1 cellular context compared by ENCODE assay signal in genomic region chr7:92108821-92109220, GRCh38.
TF ChIP-seq lines count a peak whose summit lies in the region.

No MANE protein-coding gene starts in this region.

TF ChIP-seq in K562, 482 proteins besides CTCF, POLR2A, EP300 and RAD21 (continued from another document):
- TF ChIP-seq, protein P1, sequence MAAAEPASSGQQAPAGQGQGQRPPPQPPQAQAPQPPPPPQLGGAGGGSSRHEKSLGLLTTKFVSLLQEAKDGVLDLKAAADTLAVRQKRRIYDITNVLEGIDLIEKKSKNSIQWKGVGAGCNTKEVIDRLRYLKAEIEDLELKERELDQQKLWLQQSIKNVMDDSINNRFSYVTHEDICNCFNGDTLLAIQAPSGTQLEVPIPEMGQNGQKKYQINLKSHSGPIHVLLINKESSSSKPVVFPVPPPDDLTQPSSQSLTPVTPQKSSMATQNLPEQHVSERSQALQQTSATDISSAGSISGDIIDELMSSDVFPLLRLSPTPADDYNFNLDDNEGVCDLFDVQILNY (CRISPR knock-in tag; IDR thresholded peaks at IDR 0.05), result no peak
- no peak for TF ChIP-seq ZBTB33 (CRISPR knock-in tag; IDR thresholded peaks at IDR 0.05)
- TF ChIP-seq ZZZ3 (IDR thresholded peaks at IDR 0.05), result no peak
- TF ChIP-seq FOS (IDR thresholded peaks at IDR 0.05; ENCODE audit: extremely low read depth, insufficient read length), result no peak
